In the genomic region with DNA sequence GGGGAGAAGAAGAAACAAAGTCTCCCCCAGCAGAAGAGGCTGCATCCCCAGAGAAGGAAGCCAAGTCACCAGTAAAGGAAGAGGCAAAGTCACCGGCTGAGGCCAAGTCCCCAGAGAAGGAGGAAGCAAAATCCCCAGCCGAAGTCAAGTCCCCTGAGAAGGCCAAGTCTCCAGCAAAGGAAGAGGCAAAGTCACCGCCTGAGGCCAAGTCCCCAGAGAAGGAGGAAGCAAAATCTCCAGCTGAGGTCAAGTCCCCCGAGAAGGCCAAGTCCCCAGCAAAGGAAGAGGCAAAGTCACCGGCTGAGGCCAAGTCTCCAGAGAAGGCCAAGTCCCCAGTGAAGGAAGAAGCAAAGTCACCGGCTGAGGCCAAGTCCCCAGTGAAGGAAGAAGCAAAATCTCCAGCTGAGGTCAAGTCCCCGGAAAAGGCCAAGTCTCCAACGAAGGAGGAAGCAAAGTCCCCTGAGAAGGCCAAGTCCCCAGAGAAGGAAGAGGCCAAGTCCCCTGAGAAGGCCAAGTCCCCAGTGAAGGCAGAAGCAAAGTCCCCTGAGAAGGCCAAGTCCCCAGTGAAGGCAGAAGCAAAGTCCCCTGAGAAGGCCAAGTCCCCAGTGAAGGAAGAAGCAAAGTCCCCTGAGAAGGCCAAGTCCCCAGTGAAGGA, we compare ENCODE assay signal across 12 cellular contexts. TPM values are rescaled to one million over a fixed set of nuclear protein-coding genes. Genes with fewer than 3 reads are reported as not detected.
"Had no signal": no experiment of that assay in that cellular context is flagged by ENCODE, and none has a peak within 500 bp of the region (broad histone marks: within the 10 kb centered on the region; RNA-seq: fewer than 3 reads in every experiment).

No MANE protein-coding gene starts in this region.

RNA-seq across cellular contexts. Expression of gene RFPL1, which starts 50.9 kb away (rescaled TPM):
- total RNA-seq: dermis blood vessel endothelial cell, endothelial cell of umbilical vein, hepatocyte, kidney, left cardiac atrium, left ventricle myocardium inferior, lower lobe of right lung, omental fat pad, psoas muscle, subcutaneous adipose tissue, tibial nerve, upper lobe of right lung had no signal
- polyA plus RNA-seq: endothelial cell of umbilical vein, hepatocyte, psoas muscle had no signal
